ENCODE assay signal across 8 cellular contexts in genomic region chr19:12550951-12551832, GRCh38. TPM values are rescaled to one million over a fixed set of nuclear protein-coding genes. Genes with fewer than 3 reads are reported as not detected.
A peak's percentile ranks its signal among the peaks of the same experiment; 100 is the strongest.
DNase-seq lines count a peak whose midpoint lies in the region; ATAC-seq and TF ChIP-seq lines count a peak whose summit lies in the region.

TSS of gene ZNF564 (minus strand) at chr19:12551482. CDS start at chr19:12551332, 150 bp downstream.

- H3K4me1 ChIP-seq in heart right ventricle = peaks cover 3 to 55% (median 37%) of the 10 kb centered on the region in 9 donors
- peaks cover 29 to 34% (median 30%) of the 10 kb centered on the region in 4 donors for H3K4me1 ChIP-seq in upper lobe of left lung

- TF ChIP-seq CTCF in GM12875 (IDR thresholded peaks at IDR 0.05; ENCODE audit: borderline replicate concordance, insufficient read depth, low read depth, low read length) (no peak), heart right ventricle (IDR thresholded peaks at IDR 0.05) (no peak), upper lobe of left lung (IDR thresholded peaks at IDR 0.05) (peak in 3 of 6 experiments; percentile 16 to 35 (median 16))

- TF ChIP-seq EP300 in upper lobe of left lung (IDR thresholded peaks at IDR 0.05) = no peak

- WGBS in adipose tissue, 3 donors = 0% methylated on average over 51 to 55 of the region's 55 CpGs
- 0 to 1% methylated on average over 54 to 55 of the region's 55 CpGs for WGBS in heart right ventricle, 2 donors
- whole genome bisulfite sequencing in upper lobe of left lung, 2 donors = 0 to 1% methylated on average over 27 to 39 of the region's 55 CpGs

- ATAC-seq in HG02798 (IDR thresholded peaks at IDR 0.05; ENCODE audit: poor library complexity, unreplicated experiment) (peak; percentile 99), heart right ventricle (peak; percentile 97 to 99 (median 98)), upper lobe of left lung (ENCODE audit: low FRiP score in 2 of 2) (peak; percentile 99 to 100)

- H3K9me3 ChIP-seq in heart right ventricle (peaks cover 0 to 3% (median 0%) of the 10 kb centered on the region in 11 donors), upper lobe of left lung (no peaks in the 10 kb centered on the region)

- H3K27ac ChIP-seq in adipose tissue (ENCODE audit: low read depth, low read length) (peak within 1 kb of the TSS; percentile 85), heart right ventricle (peak within 1 kb of the TSS; percentile 94 to 98 (median 95)), upper lobe of left lung (peak within 1 kb of the TSS; percentile 90 to 97 (median 96))

- peaks cover 0 to 5% (median 0%) of the 10 kb centered on the region in 7 donors for H3K27me3 ChIP-seq in heart right ventricle
- no peaks in the 10 kb centered on the region for H3K27me3 ChIP-seq in upper lobe of left lung

- TF ChIP-seq POLR2A in upper lobe of left lung (IDR thresholded peaks at IDR 0.05) = peak in 3 of 4 donors; percentile 69 to 84 (median 75)

- H3K4me3 ChIP-seq in GM12875 (ENCODE audit: low read depth, low read length) = peak within 1 kb of the TSS; percentile 95
- H3K4me3 ChIP-seq in heart right ventricle = peak within 1 kb of the TSS; percentile 68 to 95 (median 79)
- peak within 1 kb of the TSS; percentile 68 to 80 (median 74) for H3K4me3 ChIP-seq in upper lobe of left lung

- DNase-seq in NCI-H1436 (lab: John Stamatoyannopoulos, UW) (peak; percentile 96), T follicular helper cell (ENCODE audit: low read depth) (peak; percentile 88), heart right ventricle (peak; percentile 89 to 98), posterior cingulate gyrus (peak; percentile 94 to 100 (median 96)), upper lobe of left lung (peak; percentile 96 to 98)

- H3K36me3 ChIP-seq in heart right ventricle = peaks cover 0 to 25% (median 0%) of the 10 kb centered on the region in 9 donors
- H3K36me3 ChIP-seq in upper lobe of left lung = peaks cover 0 to 13% (median 0%) of the 10 kb centered on the region in 4 donors

- intact Hi-C loops in heart right ventricle (cut with DNase I) (loop anchor here in 1 of 10 donors (1.0 to 5.0 kb wide), 2 partner anchors 54 to 150 kb away; partner anchors contain the start of gene ZNF799), posterior cingulate gyrus (cut with DNase I) (loop anchor here (2.0 kb wide), 1 partner anchor 56 kb away; no protein-coding TSS in a partner anchor)

RNA-seq across cellular contexts. Expression of gene ZNF564, which starts in this region (rescaled TPM):
- 1 to 10 TPM; 1.7 to 4.3 (median 3.2) TPM for polyA plus RNA-seq in adipose tissue
- 10 to 100 TPM in 3 of 10 donors, 1 to 10 TPM in 7; 5.9 to 11.2 (median 9.5) TPM for total RNA-seq in heart right ventricle
- 10 to 100 TPM in 1 of 2 donors, 1 to 10 TPM in 1; 2.9 to 11.0 TPM for polyA plus RNA-seq in heart right ventricle
- total RNA-seq in upper lobe of left lung = 10 to 100 TPM in 4 of 6 donors, 1 to 10 TPM in 2; 5.0 to 28.3 (median 12.2) TPM

Comparison
In these comparisons a context has a peak if more than half of its experiments do, and no peak if none do; other contexts are left out.
1. Peak in every context shown above with its lines: DNase-seq, ATAC-seq, H3K4me3 ChIP-seq and H3K27ac ChIP-seq.